Comparison of ENCODE assay signal across 18 cellular contexts in genomic region chr2:61554604-61555003, GRCh38. TPM values are rescaled to one million over a fixed set of nuclear protein-coding genes. Genes with fewer than 3 reads are reported as not detected.
DNase-seq lines count a peak whose midpoint lies in the region; ATAC-seq, FAIRE-seq and TF ChIP-seq lines count a peak whose summit lies in the region.
"Had no signal": no experiment of that assay in that cellular context is flagged by ENCODE, and none has a peak within 500 bp of the region (broad histone marks: within the 10 kb centered on the region; RNA-seq: fewer than 3 reads in every experiment).

No MANE protein-coding gene starts in this region.

- H3K9me3 ChIP-seq in A549 = no peaks in the 10 kb centered on the region
- H3K9me3 ChIP-seq in trophoblast cell (ENCODE audit: insufficient read depth, low read depth, low read length) = no peaks in the 10 kb centered on the region
- H3K9me3 ChIP-seq: Caco-2 had no signal

- no peaks in the 10 kb centered on the region for H3K4me1 ChIP-seq in A549
- H3K4me1 ChIP-seq in trophoblast cell (ENCODE audit: control insufficient read depth in 1 of 2, insufficient read depth in 2 of 2, low read length in 2 of 2) = no peaks in the 10 kb centered on the region
- H3K4me1 ChIP-seq: Caco-2 had no signal

- POLR2A ChIA-PET in A549 (lab: Yijun Ruan, JAX) = no interaction called here

- H3K36me3 ChIP-seq in trophoblast cell (ENCODE audit: control insufficient read depth in 1 of 2, insufficient read depth in 2 of 2, low read length in 2 of 2) = no peaks in the 10 kb centered on the region

- no peak for TF ChIP-seq POLR2A in A549 (IDR thresholded peaks at IDR 0.05; ENCODE audit: low read length)
- TF ChIP-seq POLR2A in GM12891 (IDR thresholded peaks at IDR 0.05; ENCODE audit: low read depth, low read length) = no peak

- H3K14ac ChIP-seq in trophoblast cell (ENCODE audit: low read length) = no peak overlapping the region

- H3K27me3 ChIP-seq in trophoblast cell (ENCODE audit: insufficient read depth, low read length) = no peaks in the 10 kb centered on the region

- no peak overlapping the region for H4K91ac ChIP-seq in trophoblast cell (ENCODE audit: low read depth, low read length)

- TF ChIP-seq CTCF in A549 (IDR thresholded peaks at IDR 0.05) = no peak

- H3K4me2 ChIP-seq in A549 (no peak overlapping the region), trophoblast cell (ENCODE audit: low read length) (no peak overlapping the region)

- no peak overlapping the region for H4K8ac ChIP-seq in trophoblast cell (ENCODE audit: low read depth, low read length)

- no peak overlapping the region for H2AFZ ChIP-seq in trophoblast cell (ENCODE audit: insufficient read depth, low read length, poor library complexity)

- H2BK120ac ChIP-seq in trophoblast cell (ENCODE audit: insufficient read depth, low read length, poor library complexity) = no peak overlapping the region

- no peak for TF ChIP-seq EP300 in A549 (IDR thresholded peaks at IDR 0.05)

- H3K4ac ChIP-seq in trophoblast cell (ENCODE audit: low read depth, low read length) = no peak overlapping the region

- peak overlapping the region; percentile 74 for H3K23ac ChIP-seq in trophoblast cell (ENCODE audit: low read length)

- 68% methylated on average over 1 of the region's 1 CpG for WGBS in A549 (ENCODE audit: missing lambda C conversion rate)
- WGBS in trophoblast cell (ENCODE audit: extremely low coverage, insufficient coverage, insufficient read length) = no CpG with 5 or more reads among the region's 1 CpG

- no peak overlapping the region for H3K9ac ChIP-seq in trophoblast cell (ENCODE audit: low read length)

- H2AK5ac ChIP-seq in trophoblast cell (ENCODE audit: low read length) = no peak overlapping the region

- no peak overlapping the region for H2BK12ac ChIP-seq in trophoblast cell (ENCODE audit: low read length)

- FAIRE-seq in A549 (lab: Jason Lieb, UNC) = no peak
- peak; percentile 57 for FAIRE-seq in GM12891 (lab: Jason Lieb, UNC)
- FAIRE-seq: A204.1, D721Med, G401.6, GM12892, GM18507 had no signal

- no peak overlapping the region for H4K12ac ChIP-seq in trophoblast cell (ENCODE audit: low read depth, low read length)

- H3K18ac ChIP-seq in trophoblast cell (ENCODE audit: low read length) = no peak overlapping the region

- H3K79me1 ChIP-seq in trophoblast cell (ENCODE audit: low read length) = no peaks in the 10 kb centered on the region

- peak; percentile 51 to 54; a peak in 4 of 6 replicates for ATAC-seq in A549
- no peak for ATAC-seq in left lobe of liver
- no peak for ATAC-seq in GM18867 (IDR thresholded peaks at IDR 0.05; ENCODE audit: unreplicated experiment)

- no peak for DNase-seq in A549 (ENCODE audit: low read depth in 1 of 2, low spot score in 1 of 2)
- DNase-seq in GM12891 (ENCODE audit: insufficient read length, low spot score) = no peak
- DNase-seq in left lobe of liver (ENCODE audit: low spot score) = peak; percentile 8
- no peak for DNase-seq in trophoblast cell
- DNase-seq in stimulated activated CD4-positive, alpha-beta T cell treated with anti-CD3 and anti-CD28 coated beads, Interleukin-2, amount 100 ng/mL, for 24 hours = no peak
- no peak for DNase-seq in effector CD8-positive, alpha-beta T cell (lab: John Stamatoyannopoulos, UW)
- DNase-seq: AML-193; Caco-2; CD4-positive, alpha-beta T cell; GOT3; H9 had no signal

- no peak overlapping the region for H3K4me3 ChIP-seq in A549
- H3K4me3 ChIP-seq in trophoblast cell (ENCODE audit: low read depth, low read length) = no peak overlapping the region

- H2BK5ac ChIP-seq in trophoblast cell (ENCODE audit: low read depth, low read length, poor library complexity) = no peak overlapping the region

- CTCF ChIA-PET in A549 (lab: Yijun Ruan, JAX) = interaction anchor here (1.0 kb wide), 1 partner anchor 16 kb away, joined by 3 read pairs; no protein-coding TSS in a partner anchor

- H3K79me2 ChIP-seq in trophoblast cell (ENCODE audit: control insufficient read depth, insufficient read depth, low read length, poor library complexity) = no peaks in the 10 kb centered on the region

- TF ChIP-seq RAD21 in A549 (conservative IDR thresholded peaks at IDR 0.05 in 1 of 2, IDR thresholded peaks at IDR 0.05 in 1 of 2) = no peak

- H3K27ac ChIP-seq in A549 (no peak overlapping the region), trophoblast cell (ENCODE audit: low read depth, low read length) (no peak overlapping the region)
- H3K27ac ChIP-seq: C4-2B had no signal

TF ChIP-seq in A549, 52 proteins besides CTCF, POLR2A, EP300 and RAD21:
- TF ChIP-seq ZNF302 (CRISPR knock-in tag; IDR thresholded peaks at IDR 0.05) (no peak), JUNB (IDR thresholded peaks at IDR 0.05) (no peak), BHLHE40 (IDR thresholded peaks at IDR 0.05; ENCODE audit: low read depth, low read length) (no peak), NFE2L2 (conservative IDR thresholded peaks at IDR 0.05; ENCODE audit: low read length) (no peak), RNF2 (IDR thresholded peaks at IDR 0.05; ENCODE audit: borderline replicate concordance, low read depth) (no peak), ELK1 (IDR thresholded peaks at IDR 0.05; ENCODE audit: low read depth, low read length) (no peak), ZFP36 (IDR thresholded peaks at IDR 0.05; ENCODE audit: borderline replicate concordance, partially characterized antibody) (no peak), MAZ (IDR thresholded peaks at IDR 0.05; ENCODE audit: borderline replicate concordance, low read depth, low read length) (no peak), EHMT2 (IDR thresholded peaks at IDR 0.05; ENCODE audit: low read depth) (no peak)

TF ChIP-seq in GM12891, 5 proteins besides CTCF, POLR2A, EP300 and RAD21:
- TF ChIP-seq POU2F2 (IDR thresholded peaks at IDR 0.05; ENCODE audit: low read depth, low read length) (no peak), TAF1 (IDR thresholded peaks at IDR 0.05; ENCODE audit: low read depth, low read length) (no peak), PAX5 (IDR thresholded peaks at IDR 0.05; ENCODE audit: insufficient read depth, low read length, severe bottlenecking) (no peak), SPI1 (IDR thresholded peaks at IDR 0.05; ENCODE audit: low read depth, low read length) (no peak), POLR2AphosphoS5 (IDR thresholded peaks at IDR 0.05; ENCODE audit: low read depth, low read length) (no peak)

RNA-seq across cellular contexts. Expression of gene XPO1, which starts 16.4 kb away (rescaled TPM):
- polyA plus RNA-seq in A549 (2011; rRNA removed) = 173 and 216 TPM in 2 replicates
- 52.6 and 56.2 TPM in 2 replicates for polyA plus RNA-seq in A549 (2012; cell fraction: cytosol; rRNA removed)
- 41.9 and 72.3 TPM in 2 replicates for polyA plus RNA-seq in A549 (2012; cell fraction: nucleus; rRNA removed)
- polyA plus RNA-seq in A549 (2017; fragmentation: RNase III; extraction: RNeasy Plus Mini Kit Qiagen cat#74134 plus additional on column Dnase treatment) = 152 to 154 TPM (median 153 TPM) in 3 replicates
- 77.7 and 97.4 TPM in 2 replicates for polyA minus RNA-seq in A549 (2011; rRNA and poly(A)+ RNA removed)
- 96.7 TPM for polyA plus RNA-seq in GM12891 (2012; ENCODE audit: low read depth, missing spikeins)
- total RNA-seq in left lobe of liver = 34.0 TPM
- polyA plus RNA-seq in trophoblast cell (2013) = 103 and 107 TPM in 2 replicates

Comparison
In these comparisons a context has a peak if more than half of its experiments do, and no peak if none do; other contexts are left out.
1. ATAC-seq: peak in A549 (2 of 2); none in left lobe of liver (single experiment) and GM18867 (single experiment).